In genomic region chr12:116057356-116057755, GRCh38 we compare ENCODE assay signal across 18 cellular contexts.
DNase-seq lines count a peak whose midpoint lies in the region; ATAC-seq, FAIRE-seq and TF ChIP-seq lines count a peak whose summit lies in the region.
"Had no signal": no experiment of that assay in that cellular context is flagged by ENCODE, and none has a peak within 500 bp of the region (broad histone marks: within the 10 kb centered on the region; RNA-seq: fewer than 3 reads in every experiment).

No MANE protein-coding gene starts in this region.

- H3K9me3 ChIP-seq in HEK293 (ENCODE audit: control insufficient read depth, insufficient read depth, low read depth, low read length) (no peaks in the 10 kb centered on the region), endothelial cell of umbilical vein (replicated peaks; ENCODE audit: control insufficient read depth, insufficient read depth, low read length) (no peaks in the 10 kb centered on the region), neutrophil (no peaks in the 10 kb centered on the region)

- H3K9me1 ChIP-seq in endothelial cell of umbilical vein (replicated peaks; ENCODE audit: control insufficient read depth, extremely low read depth, insufficient read depth, low read length) = no peaks in the 10 kb centered on the region

- H3K36me3 ChIP-seq in HEK293 (ENCODE audit: control insufficient read depth in 2 of 2, insufficient read depth in 1 of 2, low read length in 2 of 2) (no peaks in the 10 kb centered on the region), endothelial cell of umbilical vein (ENCODE audit: control insufficient read depth in 2 of 2, extremely low read depth in 1 of 2, insufficient read depth in 2 of 2, low read length in 2 of 2) (no peaks in the 10 kb centered on the region), neutrophil (no peaks in the 10 kb centered on the region)

- TF ChIP-seq CTCF in HEK293 (tag by site-specific recombination; IDR thresholded peaks at IDR 0.05) = no peak
- TF ChIP-seq CTCF in endothelial cell of umbilical vein (IDR thresholded peaks at IDR 0.05; ENCODE audit: extremely low read depth in 1 of 2, insufficient read depth in 1 of 2, low read depth in 1 of 2, low read length in 2 of 2) = no peak
- no peak for TF ChIP-seq CTCF in neutrophil (IDR thresholded peaks at IDR 0.05)

- CTCF ChIA-PET in HEK293 (lab: Yijun Ruan, JAX) = interaction anchor here (0.6 to 1.0 kb wide), 4 partner anchors 10 to 138 kb away, joined by 3 to 4 read pairs (median 3); no protein-coding TSS in a partner anchor
- CTCF ChIA-PET in endothelial cell of umbilical vein (lab: Charles Lee) = interaction anchor here (1.0 to 2.6 kb wide), 4 partner anchors 9 to 651 kb away, joined by 3 to 16 read pairs (median 5); no protein-coding TSS in a partner anchor

- H2AFZ ChIP-seq in endothelial cell of umbilical vein (ENCODE audit: low read depth, low read length) = no peak overlapping the region

- H3K27me3 ChIP-seq in endothelial cell of umbilical vein (ENCODE audit: control insufficient read depth in 2 of 2, insufficient read depth in 2 of 2, low read length in 2 of 2) (no peaks in the 10 kb centered on the region), neutrophil (no peaks in the 10 kb centered on the region)

- FAIRE-seq in endothelial cell of umbilical vein (lab: Jason Lieb, UNC) (no peak), GM12891 (lab: Jason Lieb, UNC) (no peak)
- FAIRE-seq: GM19239, H54 had no signal

- H3K4me3 ChIP-seq in HEK293 (ENCODE audit: low read depth, low read length) (no peak overlapping the region), endothelial cell of umbilical vein (replicated peaks in 1 of 3; ENCODE audit: insufficient read depth in 1 of 3, low read depth in 1 of 3, low read length in 3 of 3) (no peak overlapping the region), neutrophil (ENCODE audit: low read depth in 1 of 2, low read length in 1 of 2) (no peak overlapping the region)

- H3K9ac ChIP-seq in endothelial cell of umbilical vein (replicated peaks; ENCODE audit: extremely low read depth, insufficient read depth, low read length) = no peak overlapping the region

- H4K20me1 ChIP-seq in endothelial cell of umbilical vein (replicated peaks; ENCODE audit: control insufficient read depth, extremely low read depth, insufficient read depth, low read length) = peaks cover 5% of the 10 kb centered on the region

- H3K4me1 ChIP-seq in HEK293 (ENCODE audit: control insufficient read depth, insufficient read depth, low read length) (peaks cover 19% of the 10 kb centered on the region), endothelial cell of umbilical vein (ENCODE audit: control insufficient read depth, extremely low read depth, insufficient read depth, low read length) (peaks cover 2% of the 10 kb centered on the region), neutrophil (ENCODE audit: control insufficient read depth in 1 of 2, insufficient read depth in 1 of 2, low read depth in 1 of 2, low read length in 1 of 2) (peaks cover 13 to 31% of the 10 kb centered on the region in 2 experiments)

- TF ChIP-seq POLR2A in endothelial cell of umbilical vein (IDR thresholded peaks at IDR 0.05; ENCODE audit: low read depth, low read length) = no peak
- TF ChIP-seq POLR2A in GM12891 (IDR thresholded peaks at IDR 0.05; ENCODE audit: low read depth, low read length) = no peak

- intact Hi-C loops in endothelial cell of umbilical vein (cut with micrococcal nuclease) = no loop called here

- no peak overlapping the region for H3K4me2 ChIP-seq in endothelial cell of umbilical vein (ENCODE audit: insufficient read depth, low read length)

- ATAC-seq in GM21529 (IDR thresholded peaks at IDR 0.05; ENCODE audit: unreplicated experiment) = no peak

- BruUV-seq in endothelial cell of umbilical vein (replicated peaks; lab: Mats Ljungman, UMichigan) = no TSS peak

- DNase-seq in amniotic epithelial cell (ENCODE audit: low read depth) (peak; percentile 21), endothelial cell of umbilical vein (ENCODE audit: low read depth, low spot score) (no peak), GM12891 (ENCODE audit: insufficient read length, low spot score) (no peak), NCI-H524 (lab: John Stamatoyannopoulos, UW) (no peak)
- DNase-seq in activated CD4-positive, alpha-beta T cell treated with anti-CD3 and anti-CD28 coated beads, Interleukin-2, amount 50 U/mL, for 4 hours = no peak
- DNase-seq: C1 segment of cervical spinal cord; Calu3; CD4-positive, alpha-beta memory T cell; COR-L47; DMS53; DMS79 treated with DMSO at 0.1 percent for 48 hours; GOT3; HCEC 1CT had no signal

- dilution Hi-C loops in endothelial cell of umbilical vein (cut with MboI; ENCODE audit: extremely low pct_ligation_motif_present, low sequenced_read_pairs) = no loop called here

- H3K27ac ChIP-seq in HEK293 (ENCODE audit: extremely low read depth, low read depth, low read length) (no peak overlapping the region), endothelial cell of umbilical vein (ENCODE audit: insufficient read depth, low read depth, low read length) (no peak overlapping the region), neutrophil (peak overlapping the region; percentile 20)

- POLR2A ChIA-PET in HEK293 (lab: Yijun Ruan, JAX) (no interaction called here), endothelial cell of umbilical vein (lab: Charles Lee) (no interaction called here)

- peaks cover 31% of the 10 kb centered on the region for H3K79me2 ChIP-seq in endothelial cell of umbilical vein (ENCODE audit: control insufficient read depth, insufficient read depth, low read length)

TF ChIP-seq in HEK293, 187 proteins besides CTCF, POLR2A, EP300 and RAD21 (continues in another document):
- TF ChIP-seq ZNF48 (tag by site-specific recombination; IDR thresholded peaks at IDR 0.05) (no peak), ZNF239 (tag by site-specific recombination; IDR thresholded peaks at IDR 0.05) (no peak), ZBTB20 (tag by site-specific recombination; IDR thresholded peaks at IDR 0.05) (0 out of 2 replicates have a peak, but pooled peaks have one; percentile 14), ZNF223 (tag by site-specific recombination; IDR thresholded peaks at IDR 0.05) (no peak), ZNF169 (tag by site-specific recombination; IDR thresholded peaks at IDR 0.05) (no peak), ZNF138 (tag by site-specific recombination; IDR thresholded peaks at IDR 0.05; ENCODE audit: borderline replicate concordance) (no peak)
- TF ChIP-seq, protein P1, sequence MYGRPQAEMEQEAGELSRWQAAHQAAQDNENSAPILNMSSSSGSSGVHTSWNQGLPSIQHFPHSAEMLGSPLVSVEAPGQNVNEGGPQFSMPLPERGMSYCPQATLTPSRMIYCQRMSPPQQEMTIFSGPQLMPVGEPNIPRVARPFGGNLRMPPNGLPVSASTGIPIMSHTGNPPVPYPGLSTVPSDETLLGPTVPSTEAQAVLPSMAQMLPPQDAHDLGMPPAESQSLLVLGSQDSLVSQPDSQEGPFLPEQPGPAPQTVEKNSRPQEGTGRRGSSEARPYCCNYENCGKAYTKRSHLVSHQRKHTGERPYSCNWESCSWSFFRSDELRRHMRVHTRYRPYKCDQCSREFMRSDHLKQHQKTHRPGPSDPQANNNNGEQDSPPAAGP (tag by site-specific recombination; IDR thresholded peaks at IDR 0.05) = no peak

TF ChIP-seq in endothelial cell of umbilical vein, 7 proteins besides CTCF, POLR2A, EP300 and RAD21:
- TF ChIP-seq JUN (IDR thresholded peaks at IDR 0.05; ENCODE audit: borderline replicate concordance, insufficient read depth, insufficient read length, low read depth) (peak; percentile 11), FOS (IDR thresholded peaks at IDR 0.05; ENCODE audit: borderline replicate concordance, insufficient read depth, low read length) (no peak)

TF ChIP-seq in GM12891, 5 proteins besides CTCF, POLR2A, EP300 and RAD21:
- TF ChIP-seq PAX5 (IDR thresholded peaks at IDR 0.05; ENCODE audit: insufficient read depth, low read length, severe bottlenecking) = no peak
- no peak for TF ChIP-seq TAF1 (IDR thresholded peaks at IDR 0.05; ENCODE audit: low read depth, low read length)
- no peak for TF ChIP-seq POU2F2 (IDR thresholded peaks at IDR 0.05; ENCODE audit: low read depth, low read length)
- no peak for TF ChIP-seq POLR2AphosphoS5 (IDR thresholded peaks at IDR 0.05; ENCODE audit: low read depth, low read length)
- no peak for TF ChIP-seq SPI1 (IDR thresholded peaks at IDR 0.05; ENCODE audit: low read depth, low read length)
